8 cellular contexts compared by ENCODE assay signal in the genomic region with DNA sequence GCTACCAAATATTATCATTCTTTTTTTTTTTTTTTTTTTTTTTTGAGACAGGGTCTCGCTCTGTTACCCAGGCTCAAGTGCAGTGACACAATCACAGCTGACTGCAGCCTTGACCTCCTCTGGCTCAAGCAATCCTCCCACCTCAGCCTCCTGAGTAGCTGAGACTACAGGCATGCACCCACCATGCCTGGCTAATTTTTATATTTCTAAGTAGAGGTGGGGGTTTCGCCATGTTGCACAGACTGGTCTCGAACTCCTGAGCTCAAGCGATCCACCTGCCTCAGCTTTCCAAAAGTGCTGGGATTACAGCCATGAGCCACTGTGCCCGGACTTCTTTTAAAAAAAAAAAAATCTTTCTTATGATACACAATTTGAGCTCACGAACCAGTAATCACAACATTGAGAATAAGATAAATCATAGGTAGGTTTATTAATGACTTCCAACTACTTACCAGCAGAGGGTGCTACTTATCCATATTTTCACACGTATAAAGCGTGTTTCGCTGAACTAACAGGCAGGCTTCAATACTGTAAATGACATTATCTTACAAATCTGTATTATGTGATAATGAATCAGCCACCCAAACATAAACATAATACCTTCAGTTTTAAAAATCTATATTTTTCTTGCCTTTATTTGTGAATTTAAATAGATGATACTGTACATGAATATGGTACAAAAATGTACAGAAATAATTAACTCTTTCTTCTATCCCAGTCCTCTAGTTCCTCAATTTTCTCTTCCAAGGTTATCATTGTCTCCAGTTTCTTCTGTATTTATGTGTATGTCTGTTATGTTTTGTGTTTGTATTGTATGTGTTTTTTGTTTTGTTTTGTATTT. TPM values are rescaled to one million over a fixed set of nuclear protein-coding genes. Genes with fewer than 3 reads are reported as not detected.
DNase-seq lines count a peak whose midpoint lies in the region; ATAC-seq and TF ChIP-seq lines count a peak whose summit lies in the region.

No MANE protein-coding gene starts in this region.

- no peak overlapping the region for H3K4me3 ChIP-seq in epithelial cell of proximal tubule (ENCODE audit: low read depth, low read length)

- TF ChIP-seq CTCF in epithelial cell of proximal tubule (conservative IDR thresholded peaks at IDR 0.05; ENCODE audit: low read depth, low read length), result peak; percentile 60

- peak; percentile 71 for DNase-seq in EH (ENCODE audit: low read depth)
- DNase-seq in NCI-H1048 (lab: John Stamatoyannopoulos, UW), result peak; percentile 37
- peak; percentile 72 for DNase-seq in SIG-M5 treated with dmso at 0.1 percent for 504 hours (lab: John Stamatoyannopoulos, UW; ENCODE audit: unreplicated experiment)
- DNase-seq in epithelial cell of proximal tubule (ENCODE audit: low read depth), result no peak
- DNase-seq in naive B cell, result peak; percentile 64
- no peak for DNase-seq in amniotic stem cell (lab: John Stamatoyannopoulos, UW)

- H3K27ac Mint-ChIP-seq in naive B cell, result no peak overlapping the region

- no peaks in the 10 kb centered on the region for H3K36me3 Mint-ChIP-seq in naive B cell

- H3K4me1 Mint-ChIP-seq in naive B cell, result peaks cover 13 to 43% (median 22%) of the 10 kb centered on the region in 3 donors

- peak; percentile 43 for ATAC-seq in GM21825 (IDR thresholded peaks at IDR 0.05; ENCODE audit: unreplicated experiment)
- ATAC-seq in naive B cell (ENCODE audit: low read depth in 2 of 2), result peak; percentile 77
- no peak for ATAC-seq in GM19328 (IDR thresholded peaks at IDR 0.05; ENCODE audit: unreplicated experiment)

- no peak overlapping the region for H3K4me3 Mint-ChIP-seq in naive B cell

- H3K9me3 Mint-ChIP-seq in naive B cell, result no peaks in the 10 kb centered on the region

- H3K27me3 Mint-ChIP-seq in naive B cell, result no peaks in the 10 kb centered on the region

RNA-seq across cellular contexts. Expression of gene BCAT1, which starts 42.5 kb away (rescaled TPM):
- total RNA-seq in epithelial cell of proximal tubule, result 14.6 and 67.7 TPM in 2 replicates
- polyA plus RNA-seq in naive B cell (ENCODE audit: low read depth in 6 of 6), result 1 to 10 TPM in 4 of 6 donors, under 1 TPM in 1, not detected in 1; 0.18 to 4.9 (median 1.8) TPM

Comparison
In these comparisons a context has a peak if more than half of its experiments do, and no peak if none do; other contexts are left out.
1. DNase-seq: peak in EH (single experiment), NCI-H1048 (single experiment), SIG-M5 treated with dmso at 0.1 percent for 504 hours (single experiment) and naive B cell (single experiment); none in epithelial cell of proximal tubule (single experiment) and amniotic stem cell (single experiment).